In the genomic region with DNA sequence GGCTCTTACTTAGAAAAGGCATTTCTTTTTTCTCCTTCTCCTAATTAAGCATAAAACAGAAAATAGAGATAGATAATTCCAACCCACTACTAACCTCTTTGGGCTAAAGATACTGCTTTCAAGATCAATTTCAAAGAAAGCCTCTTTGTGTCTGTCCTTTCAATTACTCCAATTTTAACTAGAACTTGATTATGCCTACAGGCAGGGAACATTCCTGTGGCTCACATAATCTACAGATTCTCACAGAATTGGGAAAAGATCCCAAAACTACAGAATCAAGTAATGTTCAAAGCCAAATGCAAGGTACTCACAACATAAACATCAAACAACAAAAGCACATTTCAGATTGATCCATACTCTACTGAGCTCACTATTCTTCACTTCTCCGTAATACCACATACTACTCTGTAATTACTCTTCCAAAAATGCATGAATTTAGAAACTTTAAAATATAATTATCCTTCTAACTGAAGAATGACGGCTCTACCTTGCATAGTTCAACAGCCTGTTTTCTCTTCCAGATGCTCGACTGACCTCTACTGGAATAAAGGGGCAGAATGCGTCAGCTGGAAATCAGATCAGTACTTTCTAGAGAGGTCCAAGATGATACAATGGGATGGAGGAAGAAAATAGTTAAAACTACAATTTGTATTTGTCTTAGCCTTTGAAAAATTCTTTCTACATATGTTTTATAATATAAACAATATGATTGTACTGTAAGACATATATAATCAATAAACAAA, we compare ENCODE assay signal across 10 cellular contexts.
DNase-seq lines count a peak whose midpoint lies in the region; ATAC-seq and TF ChIP-seq lines count a peak whose summit lies in the region.
"Had no signal": no experiment of that assay in that cellular context is flagged by ENCODE, and none has a peak within 500 bp of the region (broad histone marks: within the 10 kb centered on the region; RNA-seq: fewer than 3 reads in every experiment).

No MANE protein-coding gene starts in this region.

- ATAC-seq in GM19452 (IDR thresholded peaks at IDR 0.05; ENCODE audit: unreplicated experiment), result no peak

- no peaks in the 10 kb centered on the region for H3K27me3 Mint-ChIP-seq in nephron (ENCODE audit: low read depth)

- H3K36me3 Mint-ChIP-seq in nephron (ENCODE audit: low read depth), result peaks cover 22% of the 10 kb centered on the region

- TF ChIP-seq CTCF in nephron (IDR thresholded peaks at IDR 0.05; ENCODE audit: unreplicated experiment in 3 of 3), result peak in 1 of 3 experiments; percentile 18

- peaks cover 30% of the 10 kb centered on the region for H3K4me1 Mint-ChIP-seq in nephron

- no peak overlapping the region for H3K27ac ChIP-seq in substantia nigra (ENCODE audit: low read depth, low read length, poor library complexity, severe bottlenecking)

- peak overlapping the region in 2 of 3 experiments; percentile 13 to 42 for H3K4me3 Mint-ChIP-seq in nephron

- DNase-seq in DMS53 (lab: John Stamatoyannopoulos, UW) (peak; percentile 23), DMS53 treated with DMSO at 0.1 percent for 48 hours (lab: John Stamatoyannopoulos, UW; ENCODE audit: unreplicated experiment) (no peak), NOMO-1 (lab: John Stamatoyannopoulos, UW; ENCODE audit: unreplicated experiment in 2 of 2) (peak; percentile 36 to 64), dedifferentiated amniotic fluid mesenchymal stem cell (ENCODE audit: extremely low spot score) (peak; percentile 45), SHP77 (lab: John Stamatoyannopoulos, UW) (no peak), substantia nigra (lab: John Stamatoyannopoulos, UW) (no peak)
- DNase-seq: activated gamma-delta T cell treated with Interleukin-2 at 50 U/mL for 16 hours, OCI-M1 had no signal

- no peaks in the 10 kb centered on the region for H3K9me3 Mint-ChIP-seq in nephron

- H3K27ac Mint-ChIP-seq in nephron, result no peak overlapping the region

Comparison
In these comparisons a context has a peak if more than half of its experiments do, and no peak if none do; other contexts are left out.
1. DNase-seq: peak in DMS53 (single experiment), NOMO-1 (2 of 2) and dedifferentiated amniotic fluid mesenchymal stem cell (single experiment); none in DMS53 treated with DMSO at 0.1 percent for 48 hours (single experiment), SHP77 (0 of 2) and substantia nigra (0 of 49).